Comparison of ENCODE assay signal across 12 cellular contexts in the genomic region with DNA sequence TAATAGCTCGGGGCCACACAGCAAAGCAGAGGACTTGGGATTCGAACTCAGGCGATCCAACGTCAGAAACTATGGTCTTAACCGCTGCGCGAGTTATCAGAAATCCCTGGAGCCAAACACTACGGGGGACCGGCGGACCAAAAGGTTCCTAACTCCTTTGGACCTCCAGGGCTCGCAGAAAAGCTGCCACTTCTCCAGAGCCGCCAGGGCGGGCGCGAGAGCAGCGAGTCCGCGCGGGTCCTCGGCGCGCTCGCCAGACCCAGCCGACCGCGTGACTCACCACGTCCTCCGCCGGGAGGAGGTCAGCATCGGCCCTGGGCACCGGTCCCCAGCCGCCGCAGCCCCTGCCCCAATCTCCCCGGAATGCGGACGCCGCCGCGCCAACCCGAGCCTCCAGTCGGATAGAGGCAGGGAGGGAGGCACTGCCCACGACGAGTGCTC. TPM values are rescaled to one million over a fixed set of nuclear protein-coding genes. Genes with fewer than 3 reads are reported as not detected.
DNase-seq lines count a peak whose midpoint lies in the region; ATAC-seq, FAIRE-seq and TF ChIP-seq lines count a peak whose summit lies in the region.
"Had no signal": no experiment of that assay in that cellular context is flagged by ENCODE, and none has a peak within 500 bp of the region (broad histone marks: within the 10 kb centered on the region; RNA-seq: fewer than 3 reads in every experiment).

No MANE protein-coding gene starts in this region.

- no peak for ATAC-seq in activated T-cell treated with anti-CD3 and anti-CD28 coated beads, Interleukin-2, amount 50 U/mL, for 72 hours (replicated peaks in 1 of 2)
- no peak for ATAC-seq in activated T-cell treated with anti-CD3 and anti-CD28 coated beads, Interleukin-2, amount 50 U/mL, for 4 hours

- peaks cover 96% of the 10 kb centered on the region for H3K27me3 Mint-ChIP-seq in activated T-cell treated with anti-CD3 and anti-CD28 coated beads, Interleukin-2, amount 50 U/mL, for 72 hours (ENCODE audit: low read depth)
- H3K27me3 Mint-ChIP-seq in activated T-cell treated with anti-CD3 and anti-CD28 coated beads, Interleukin-2, amount 50 U/mL, for 4 hours (ENCODE audit: low read depth) = peaks cover 93% of the 10 kb centered on the region

- peak overlapping the region; percentile 51 to 65 for H3K4me3 Mint-ChIP-seq in activated T-cell treated with anti-CD3 and anti-CD28 coated beads, Interleukin-2, amount 50 U/mL, for 72 hours
- H3K4me3 Mint-ChIP-seq in activated T-cell treated with anti-CD3 and anti-CD28 coated beads, Interleukin-2, amount 50 U/mL, for 4 hours = no peak overlapping the region

- H3K4me1 ChIP-seq in ascending aorta = peaks cover 7 to 11% of the 10 kb centered on the region in 2 donors
- peaks cover 0 to 7% of the 10 kb centered on the region in 2 donors for H3K4me1 ChIP-seq in kidney (ENCODE audit: control insufficient read depth in 1 of 2, insufficient read depth in 1 of 2, low read depth in 1 of 2, low read length in 2 of 2)
- peaks cover 0 to 39% (median 12%) of the 10 kb centered on the region in 4 donors for H3K4me1 ChIP-seq in tibial nerve

- FAIRE-seq in kidney (lab: Jason Lieb, UNC) = no peak

- H3K36me3 ChIP-seq in ascending aorta = no peaks in the 10 kb centered on the region
- H3K36me3 ChIP-seq in kidney (ENCODE audit: control insufficient read depth in 1 of 2, insufficient read depth in 2 of 2, low read length in 2 of 2) = no peaks in the 10 kb centered on the region
- H3K36me3 ChIP-seq in tibial nerve = no peaks in the 10 kb centered on the region

- H3K9me3 Mint-ChIP-seq in activated T-cell treated with anti-CD3 and anti-CD28 coated beads, Interleukin-2, amount 50 U/mL, for 72 hours = no peaks in the 10 kb centered on the region
- no peaks in the 10 kb centered on the region for H3K9me3 Mint-ChIP-seq in activated T-cell treated with anti-CD3 and anti-CD28 coated beads, Interleukin-2, amount 50 U/mL, for 4 hours

- no peak overlapping the region for H3K9ac ChIP-seq in kidney (ENCODE audit: low read length in 2 of 2)

- intact Hi-C loops in ascending aorta (cut with DNase I) (no loop called here), kidney (cut with DNase I) (no loop called here)

- no peak for TF ChIP-seq POLR2A in tibial nerve (IDR thresholded peaks at IDR 0.05)

- TF ChIP-seq CTCF in ascending aorta (IDR thresholded peaks at IDR 0.05) (no peak), kidney (IDR thresholded peaks at IDR 0.05; ENCODE audit: borderline replicate concordance, extremely low read depth, insufficient read depth) (no peak), tibial nerve (IDR thresholded peaks at IDR 0.05) (no peak)

- TF ChIP-seq EP300 in tibial nerve (IDR thresholded peaks at IDR 0.05) = no peak

- H3K4me3 ChIP-seq in ascending aorta (peak overlapping the region; percentile 34 to 52), kidney (ENCODE audit: low read length in 2 of 2) (no peak overlapping the region), tibial nerve (peak overlapping the region in 3 of 4 donors; percentile 21 to 35 (median 25))

- WGBS in tibial nerve, 2 donors = 2 to 8% methylated on average over 9 to 42 of the region's 43 CpGs

- DNase-seq in activated T-cell treated with anti-CD3 and anti-CD28 coated beads, Interleukin-2, amount 50 U/mL, for 72 hours = no peak
- DNase-seq in activated T-cell treated with anti-CD3 and anti-CD28 coated beads, Interleukin-2, amount 50 U/mL, for 4 hours = no peak
- no peak for DNase-seq in ascending aorta (ENCODE audit: low spot score in 2 of 2)
- peak; percentile 71 for DNase-seq in kidney
- no peak for DNase-seq in tibial nerve (ENCODE audit: low spot score in 2 of 2)
- DNase-seq in activated CD4-positive, alpha-beta T cell treated with anti-CD3 and anti-CD28 coated beads, Interleukin-2, amount 50 U/mL, for 1 hour = no peak
- DNase-seq in kidney glomerular epithelial cell (lab: John Stamatoyannopoulos, UW) = no peak
- DNase-seq in activated CD4-positive, alpha-beta T cell treated with anti-CD3 and anti-CD28 coated beads for 48 hours = no peak
- DNase-seq: DND-41; NCI-H187 treated with DMSO at 0.1 percent for 48 hours; stimulated activated CD4-positive, alpha-beta T cell treated with anti-CD3 and anti-CD28 coated beads, Interleukin-2, amount 100 ng/mL, for 48 hours had no signal

- H3K4me1 Mint-ChIP-seq in activated T-cell treated with anti-CD3 and anti-CD28 coated beads, Interleukin-2, amount 50 U/mL, for 72 hours (ENCODE audit: low read depth) = peaks cover 32% of the 10 kb centered on the region
- H3K4me1 Mint-ChIP-seq in activated T-cell treated with anti-CD3 and anti-CD28 coated beads, Interleukin-2, amount 50 U/mL, for 4 hours (ENCODE audit: low read depth) = peaks cover 12% of the 10 kb centered on the region

- no peaks in the 10 kb centered on the region for H3K9me3 ChIP-seq in ascending aorta
- no peaks in the 10 kb centered on the region for H3K9me3 ChIP-seq in kidney (ENCODE audit: control insufficient read depth in 1 of 2, low read length in 2 of 2)
- H3K9me3 ChIP-seq in tibial nerve = peaks cover 0 to 5% (median 0%) of the 10 kb centered on the region in 4 donors

- peaks cover 36% of the 10 kb centered on the region for H3K27me3 ChIP-seq in ascending aorta
- H3K27me3 ChIP-seq in tibial nerve = peaks cover 3 to 100% of the 10 kb centered on the region in 2 donors

- peaks cover 0 to 2% of the 10 kb centered on the region in 2 donors for H3K36me3 Mint-ChIP-seq in activated T-cell treated with anti-CD3 and anti-CD28 coated beads, Interleukin-2, amount 50 U/mL, for 72 hours (ENCODE audit: insufficient read depth in 2 of 2)
- no peaks in the 10 kb centered on the region for H3K36me3 Mint-ChIP-seq in activated T-cell treated with anti-CD3 and anti-CD28 coated beads, Interleukin-2, amount 50 U/mL, for 4 hours (ENCODE audit: insufficient read depth)

- no peak overlapping the region for H3K27ac Mint-ChIP-seq in activated T-cell treated with anti-CD3 and anti-CD28 coated beads, Interleukin-2, amount 50 U/mL, for 72 hours

- H3K27ac ChIP-seq in ascending aorta (no peak overlapping the region), kidney (ENCODE audit: low read depth in 2 of 2, low read length in 2 of 2) (no peak overlapping the region), tibial nerve (no peak overlapping the region)

RNA-seq across cellular contexts. Expression of a gene that starts 6.0 kb away (rescaled TPM):
- not detected for total RNA-seq in activated T-cell treated with anti-CD3 and anti-CD28 coated beads, Interleukin-2, amount 50 U/mL, for 72 hours
- not detected for total RNA-seq in activated T-cell treated with anti-CD3 and anti-CD28 coated beads, Interleukin-2, amount 50 U/mL, for 4 hours
- not detected for total RNA-seq in ascending aorta
- total RNA-seq in kidney = 0.16 TPM
- 0.09 TPM for polyA plus RNA-seq in kidney (ENCODE audit: insufficient read depth, low read depth, low replicate concordance)
- under 1 TPM in 3 of 4 donors, not detected in 1; under 0.01 to 0.30 (median 0.22) TPM for total RNA-seq in tibial nerve
- total RNA-seq: activated CD8-positive, alpha-beta memory T cell treated with anti-CD3 and anti-CD28 coated beads for 36 hours had no signal

Comparison
In these comparisons a context has a peak if more than half of its experiments do, and no peak if none do; other contexts are left out.
1. H3K4me3 ChIP-seq: peak in ascending aorta (2 of 2) and tibial nerve (3 of 4); none in kidney (0 of 2).